ENCODE assay signal across 24 cellular contexts in the genomic region with DNA sequence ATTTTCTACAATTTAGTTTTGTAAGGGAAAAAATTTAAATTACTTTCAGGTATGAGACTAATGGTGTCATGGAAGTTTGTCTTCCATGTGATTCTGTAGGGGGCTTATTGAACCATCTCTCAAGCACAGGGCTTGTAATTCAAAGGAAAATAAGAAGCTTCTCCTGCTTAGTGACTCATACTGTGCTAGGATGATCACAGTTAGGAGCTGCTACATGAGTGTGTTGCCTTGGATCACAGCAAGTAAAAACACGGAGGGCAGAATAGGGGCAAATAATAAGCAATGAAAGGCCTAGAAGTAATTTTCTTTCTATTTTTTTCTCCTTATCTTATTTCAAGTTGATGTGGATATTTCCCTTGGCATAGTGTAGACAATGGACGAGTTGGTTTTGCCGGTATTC. TPM values are rescaled to one million over a fixed set of nuclear protein-coding genes. Genes with fewer than 3 reads are reported as not detected.
DNase-seq lines count a peak whose midpoint lies in the region; ATAC-seq, FAIRE-seq and TF ChIP-seq lines count a peak whose summit lies in the region.
"Had no signal": no experiment of that assay in that cellular context is flagged by ENCODE, and none has a peak within 500 bp of the region (broad histone marks: within the 10 kb centered on the region; RNA-seq: fewer than 3 reads in every experiment).

No MANE protein-coding gene starts in this region.

- TF ChIP-seq RAD21 in SK-N-SH (IDR thresholded peaks at IDR 0.05; ENCODE audit: low read length): no peak

- CTCF ChIA-PET in SK-N-SH (lab: Yijun Ruan, JAX): interaction anchor here (1.2 to 1.3 kb wide), 2 partner anchors 12 to 13 kb away, joined by 3 to 4 read pairs; no protein-coding TSS in a partner anchor

- no peaks in the 10 kb centered on the region for H3K27me3 ChIP-seq in RWPE2 (ENCODE audit: insufficient read depth, poor library complexity, severe bottlenecking)
- H3K27me3 ChIP-seq in foreskin keratinocyte: no peaks in the 10 kb centered on the region
- no peaks in the 10 kb centered on the region for H3K27me3 ChIP-seq in SK-N-SH (ENCODE audit: insufficient read depth)

- no peak for TF ChIP-seq EP300 in SK-N-SH (IDR thresholded peaks at IDR 0.05; ENCODE audit: borderline replicate concordance in 1 of 2, low read depth in 1 of 2, low read length in 1 of 2)

- no peaks in the 10 kb centered on the region for H3K4me1 ChIP-seq in RWPE2 (ENCODE audit: insufficient read depth, poor library complexity, severe bottlenecking)
- no peaks in the 10 kb centered on the region for H3K4me1 ChIP-seq in foreskin keratinocyte
- peaks cover 0 to 2% of the 10 kb centered on the region in 2 experiments; a peak in 2 of 4 replicates for H3K4me1 ChIP-seq in SK-N-SH (ENCODE audit: control insufficient read depth in 1 of 2, insufficient read depth in 2 of 2, low read depth in 1 of 2, low read length in 1 of 2)
- H3K4me1 ChIP-seq in kidney (ENCODE audit: control insufficient read depth in 1 of 2, insufficient read depth in 1 of 2, low read depth in 1 of 2, low read length in 2 of 2): no peaks in the 10 kb centered on the region

- H3K4me2 ChIP-seq in SK-N-SH: no peak overlapping the region

- H3K36me3 ChIP-seq in RWPE2 (ENCODE audit: low read depth) (peaks cover 9% of the 10 kb centered on the region), SK-N-SH (replicated peaks in 1 of 2; ENCODE audit: control insufficient read depth in 1 of 2, insufficient read depth in 2 of 2, low read length in 1 of 2) (peaks cover 22 to 38% of the 10 kb centered on the region in 2 experiments), kidney (ENCODE audit: control insufficient read depth in 1 of 2, insufficient read depth in 2 of 2, low read length in 2 of 2) (no peaks in the 10 kb centered on the region)

- H3F3A ChIP-seq in SK-N-SH (replicated peaks; ENCODE audit: insufficient read depth): peaks cover 3% of the 10 kb centered on the region

- H3K9me3 ChIP-seq in RWPE2 (ENCODE audit: severe bottlenecking): no peaks in the 10 kb centered on the region
- no peaks in the 10 kb centered on the region for H3K9me3 ChIP-seq in SK-N-SH
- no peaks in the 10 kb centered on the region for H3K9me3 ChIP-seq in kidney (ENCODE audit: control insufficient read depth in 1 of 2, low read length in 2 of 2)

- WGBS in SK-N-SH (ENCODE audit: low lambda C conversion rate): 95% methylated on average over 3 of the region's 3 CpGs

- H3K4me3 ChIP-seq in RWPE2 (ENCODE audit: severe bottlenecking) (no peak overlapping the region), SK-N-SH (ENCODE audit: low read depth in 2 of 2, low read length in 1 of 2) (no peak overlapping the region), kidney (ENCODE audit: low read length in 2 of 2) (no peak overlapping the region)
- H3K4me3 ChIP-seq: GM12878, K562 had no signal

- DNase-seq in RWPE2 (ENCODE audit: low spot score): no peak
- peak; percentile 5 for DNase-seq in brain pericyte (ENCODE audit: low read depth, low spot score)
- DNase-seq in foreskin keratinocyte: no peak
- peak; percentile 47 for DNase-seq in renal cortical epithelial cell (ENCODE audit: low read depth)
- no peak for DNase-seq in SKM-1 treated with dmso at 0.1 percent for 144 hours (lab: John Stamatoyannopoulos, UW; ENCODE audit: unreplicated experiment)
- no peak for DNase-seq in SK-N-SH
- DNase-seq in stimulated activated CD4-positive, alpha-beta T cell treated with anti-CD3 and anti-CD28 coated beads, Interleukin-12 subunit alpha, Interleukin-12 subunit beta, amount 100 ng/mL, for 4 hours: no peak
- no peak for DNase-seq in kidney
- DNase-seq: CD4-positive, CD25-positive, alpha-beta regulatory T cell; DMS79 treated with DMSO at 0.1 percent for 48 hours; H9; HFFc6; NCI-H1092; NCI-H1436; NCI-H187 treated with DMSO at 0.1 percent for 48 hours; NCI-H2107; NCI-H226; NCI-H510A treated with DMSO at 0.1 percent for 48 hours; NCI-H748 treated with DMSO at 0.1 percent for 48 hours; NK-92 treated with Interleukin-12 subunit alpha and Interleukin-12 subunit beta, amount 100 ng/mL, for 24 hours; SIG-M5 had no signal

- H3K9ac ChIP-seq in SK-N-SH (no peak overlapping the region), kidney (ENCODE audit: low read length in 2 of 2) (no peak overlapping the region)

- H3K79me2 ChIP-seq in SK-N-SH (ENCODE audit: insufficient read depth): no peaks in the 10 kb centered on the region

- H3K9me2 ChIP-seq in SK-N-SH: no peaks in the 10 kb centered on the region

- no peaks in the 10 kb centered on the region for H4K20me1 ChIP-seq in SK-N-SH (ENCODE audit: insufficient read depth)

- FAIRE-seq in kidney (lab: Jason Lieb, UNC): no peak
- FAIRE-seq: GM12878, K562 had no signal

- peak; percentile 24; the same call in 1 of the 3 replicates for ATAC-seq in RWPE2 (ENCODE audit: low read depth)
- ATAC-seq in foreskin keratinocyte: peak; percentile 38
- ATAC-seq: GM12878, K562 had no signal

- H3K27ac ChIP-seq in RWPE2 (ENCODE audit: poor library complexity, severe bottlenecking) (no peak overlapping the region), foreskin keratinocyte (no peak overlapping the region), SK-N-SH (ENCODE audit: low read depth in 2 of 2, low read length in 1 of 2) (no peak overlapping the region), kidney (ENCODE audit: low read depth in 2 of 2, low read length in 2 of 2) (no peak overlapping the region)
- H3K27ac ChIP-seq: RWPE1 had no signal

- TF ChIP-seq CTCF in RWPE2 (IDR thresholded peaks at IDR 0.05; ENCODE audit: poor library complexity, severe bottlenecking) (no peak), foreskin keratinocyte (conservative IDR thresholded peaks at IDR 0.05) (no peak), SK-N-SH (IDR thresholded peaks at IDR 0.05) (no peak), kidney (IDR thresholded peaks at IDR 0.05; ENCODE audit: borderline replicate concordance, extremely low read depth, insufficient read depth) (no peak)

- intact Hi-C loops in kidney (cut with DNase I): no loop called here

- POLR2A ChIA-PET in SK-N-SH (lab: Yijun Ruan, JAX): interaction anchor here (1.1 kb wide), 1 partner anchor 13 kb away, joined by 4 read pairs; no protein-coding TSS in a partner anchor

- H2AFZ ChIP-seq in SK-N-SH (ENCODE audit: low read depth): no peak overlapping the region

TF ChIP-seq in SK-N-SH, 30 proteins besides CTCF, POLR2A, EP300 and RAD21:
- TF ChIP-seq IRF3 (IDR thresholded peaks at IDR 0.05; ENCODE audit: low read depth, low read length) (no peak), RFX5 (IDR thresholded peaks at IDR 0.05; ENCODE audit: low read length) (no peak), YY1 (IDR thresholded peaks at IDR 0.05; ENCODE audit: low read depth) (no peak), PBX3 (IDR thresholded peaks at IDR 0.05) (no peak), MXI1 (IDR thresholded peaks at IDR 0.05; ENCODE audit: low read depth, low read length) (no peak), CHD2 (IDR thresholded peaks at IDR 0.05; ENCODE audit: low read length, partially characterized antibody) (no peak), JUND (IDR thresholded peaks at IDR 0.05) (no peak), TAF1 (IDR thresholded peaks at IDR 0.05; ENCODE audit: borderline replicate concordance, low read depth, low read length) (no peak), RXRA (IDR thresholded peaks at IDR 0.05; ENCODE audit: borderline replicate concordance, low read depth) (no peak), POLR2AphosphoS5 (IDR thresholded peaks at IDR 0.05; ENCODE audit: low read depth, low read length) (no peak), RCOR1 (IDR thresholded peaks at IDR 0.05; ENCODE audit: low read length) (no peak), MEF2A (IDR thresholded peaks at IDR 0.05; ENCODE audit: borderline replicate concordance, low read depth) (no peak), GATA2 (CRISPR knock-in tag; IDR thresholded peaks at IDR 0.05) (no peak)
TF ChIP-seq in SK-N-SH: peak in this region for 0.

RNA-seq across cellular contexts. Expression of gene TMEM167A, which starts 28.9 kb away (rescaled TPM):
- total RNA-seq in foreskin keratinocyte (58.3 and 61.5 TPM in 2 replicates), renal cortical epithelial cell (46.7 and 67.7 TPM in 2 replicates), kidney (82.0 TPM)
- polyA plus RNA-seq in foreskin keratinocyte (68.1 and 77.5 TPM in 2 replicates), SK-N-SH (2012; rRNA removed) (23.7 and 38.2 TPM in 2 replicates), kidney (ENCODE audit: insufficient read depth, low read depth, low replicate concordance) (55.3 TPM)
- polyA plus RNA-seq in SK-N-SH (2012; cell fraction: cytosol; rRNA removed): 48.6 and 78.5 TPM in 2 replicates
- 8.2 and 22.3 TPM in 2 replicates for polyA plus RNA-seq in SK-N-SH (2012; cell fraction: nucleus; rRNA removed)

RNA-seq across cellular contexts. Expression of gene XRCC4, which starts 29.1 kb away (rescaled TPM):
- 11.1 and 12.2 TPM in 2 replicates for total RNA-seq in foreskin keratinocyte
- 8.6 and 10.2 TPM in 2 replicates for polyA plus RNA-seq in foreskin keratinocyte
- 12.3 and 17.9 TPM in 2 replicates for total RNA-seq in renal cortical epithelial cell
- polyA plus RNA-seq in SK-N-SH (2012; rRNA removed): 1.8 and 2.4 TPM in 2 replicates
- 3.7 and 6.8 TPM in 2 replicates for polyA plus RNA-seq in SK-N-SH (2012; cell fraction: cytosol; rRNA removed)
- polyA plus RNA-seq in SK-N-SH (2012; cell fraction: nucleus; rRNA removed): 0.65 and 1.3 TPM in 2 replicates
- 9.4 TPM for total RNA-seq in kidney
- polyA plus RNA-seq in kidney (ENCODE audit: insufficient read depth, low read depth, low replicate concordance): 8.5 TPM

Comparison
In these comparisons a context has a peak if more than half of its experiments do, and no peak if none do; other contexts are left out.
1. DNase-seq: peak in brain pericyte (single experiment) and renal cortical epithelial cell (single experiment); none in RWPE2 (single experiment), foreskin keratinocyte (0 of 2), SKM-1 treated with dmso at 0.1 percent for 144 hours (single experiment), SK-N-SH (single experiment), stimulated activated CD4-positive, alpha-beta T cell treated with anti-CD3 and anti-CD28 coated beads, Interleukin-12 subunit alpha, Interleukin-12 subunit beta, amount 100 ng/mL, for 4 hours (single experiment) and kidney (single experiment).